In the genomic region with DNA sequence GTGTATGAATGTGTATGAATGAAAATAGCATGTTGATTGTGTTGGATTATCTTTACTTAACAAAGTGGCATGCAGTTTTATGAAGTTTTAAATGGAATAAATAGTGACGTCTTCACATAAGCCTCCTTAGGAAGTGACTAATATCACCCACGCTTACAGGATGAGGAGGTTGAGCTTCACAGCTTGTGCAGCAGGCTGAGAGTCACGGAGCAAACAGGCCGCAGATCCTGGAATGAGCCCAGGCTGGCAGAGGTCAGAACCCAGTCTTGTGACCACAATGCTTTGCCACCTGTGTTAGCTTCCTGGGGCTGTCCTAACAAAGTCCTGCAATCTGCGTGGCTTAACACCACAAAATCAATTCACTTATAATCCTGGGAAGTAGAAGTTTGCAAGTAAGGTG, we compare ENCODE assay signal across 13 cellular contexts. TPM values are rescaled to one million over a fixed set of nuclear protein-coding genes. Genes with fewer than 3 reads are reported as not detected.
DNase-seq lines count a peak whose midpoint lies in the region; ATAC-seq and TF ChIP-seq lines count a peak whose summit lies in the region.
"Had no signal": no experiment of that assay in that cellular context is flagged by ENCODE, and none has a peak within 500 bp of the region (broad histone marks: within the 10 kb centered on the region; RNA-seq: fewer than 3 reads in every experiment).

No MANE protein-coding gene starts in this region.

- peak; percentile 88 for DNase-seq in CD1c-positive myeloid dendritic cell (ENCODE audit: extremely low spot score)
- peak; percentile 15 for DNase-seq in Jurkat, Clone E6-1 (ENCODE audit: low read depth, low spot score)
- no peak for DNase-seq in activated T-cell treated with anti-CD3 and anti-CD28 coated beads, Interleukin-2, amount 50 U/mL, for 4 hours
- peak; percentile 56 for DNase-seq in putamen (ENCODE audit: low spot score)
- DNase-seq in iPS-NIHi7 (ENCODE audit: extremely low spot score), result no peak
- DNase-seq in stimulated activated naive CD4-positive, alpha-beta T cell treated with Interleukin-2 at 50 U/mL for 16 hours (lab: John Stamatoyannopoulos, UW), result no peak
- DNase-seq in left lobe of liver (ENCODE audit: low spot score), result no peak
- no peak for DNase-seq in Calu3
- DNase-seq: effector CD8-positive, alpha-beta T cell; kidney; right cardiac atrium had no signal

- no peaks in the 10 kb centered on the region for H3K9me3 Mint-ChIP-seq in activated T-cell treated with anti-CD3 and anti-CD28 coated beads, Interleukin-2, amount 50 U/mL, for 4 hours
- H3K9me3 Mint-ChIP-seq in Calu3 (ENCODE audit: low read depth, unreplicated experiment), result peaks cover 3% of the 10 kb centered on the region

- TF ChIP-seq CTCF in Calu3 (IDR thresholded peaks at IDR 0.05; ENCODE audit: unreplicated experiment), result no peak

- H3K4me1 Mint-ChIP-seq in activated T-cell treated with anti-CD3 and anti-CD28 coated beads, Interleukin-2, amount 50 U/mL, for 4 hours (ENCODE audit: low read depth), result peaks cover 37% of the 10 kb centered on the region
- no peaks in the 10 kb centered on the region for H3K4me1 Mint-ChIP-seq in Calu3 (ENCODE audit: low read depth, unreplicated experiment)
- H3K4me1 Mint-ChIP-seq: WTC11 had no signal

- H3K27me3 Mint-ChIP-seq in activated T-cell treated with anti-CD3 and anti-CD28 coated beads, Interleukin-2, amount 50 U/mL, for 4 hours (ENCODE audit: low read depth), result peaks cover 36% of the 10 kb centered on the region
- H3K27me3 Mint-ChIP-seq in Calu3 (ENCODE audit: unreplicated experiment), result peaks cover 87% of the 10 kb centered on the region

- H3K4me3 ChIP-seq in Jurkat, Clone E6-1 (ENCODE audit: low read length), result no peak overlapping the region

- CTCF ChIA-PET in Calu3 (lab: Charles Lee), result no interaction called here

- intact Hi-C loops in Calu3 (cut with micrococcal nuclease; ENCODE audit: unreplicated experiment), result no loop called here

- no peak overlapping the region for H3K4me3 Mint-ChIP-seq in activated T-cell treated with anti-CD3 and anti-CD28 coated beads, Interleukin-2, amount 50 U/mL, for 4 hours
- no peak overlapping the region for H3K4me3 Mint-ChIP-seq in Calu3 (ENCODE audit: low read depth, unreplicated experiment)
- H3K4me3 Mint-ChIP-seq: WTC11 had no signal

- BruUV-seq in Calu3 (replicated peaks; lab: Mats Ljungman, UMichigan), result no TSS peak

- no peaks in the 10 kb centered on the region for H3K36me3 Mint-ChIP-seq in activated T-cell treated with anti-CD3 and anti-CD28 coated beads, Interleukin-2, amount 50 U/mL, for 4 hours (ENCODE audit: insufficient read depth)
- no peaks in the 10 kb centered on the region for H3K36me3 Mint-ChIP-seq in Calu3 (ENCODE audit: insufficient read depth, unreplicated experiment)

- ATAC-seq in activated T-cell treated with anti-CD3 and anti-CD28 coated beads, Interleukin-2, amount 50 U/mL, for 4 hours, result peak; percentile 79 to 80
- no peak for ATAC-seq in left lobe of liver
- ATAC-seq: right cardiac atrium, WTC11 had no signal

- no peak overlapping the region for H3K27ac Mint-ChIP-seq in Calu3 (ENCODE audit: unreplicated experiment)
- H3K27ac Mint-ChIP-seq: WTC11 had no signal

RNA-seq across cellular contexts. Expression of a gene that starts 20.8 kb away (rescaled TPM):
- polyA plus RNA-seq in Jurkat, Clone E6-1 (2012; ENCODE audit: insufficient read depth, insufficient read length), result not detected
- under 1 TPM; 0.35 to 0.76 (median 0.58) TPM for total RNA-seq in activated T-cell treated with anti-CD3 and anti-CD28 coated beads, Interleukin-2, amount 50 U/mL, for 4 hours
- total RNA-seq in left lobe of liver (not detected), Calu3 (2022) (not detected in 2 replicates)
- total RNA-seq: kidney, right cardiac atrium, temporal lobe, WTC11 had no signal
- polyA plus RNA-seq: right cardiac atrium had no signal

RNA-seq across cellular contexts. Expression of a gene that starts 50.2 kb away (rescaled TPM):
- polyA plus RNA-seq in Jurkat, Clone E6-1 (2012; ENCODE audit: insufficient read depth, insufficient read length), result not detected
- not detected for total RNA-seq in activated T-cell treated with anti-CD3 and anti-CD28 coated beads, Interleukin-2, amount 50 U/mL, for 4 hours
- total RNA-seq in left lobe of liver (1.6 TPM), Calu3 (2022) (not detected in 2 replicates)
- total RNA-seq: temporal lobe, WTC11 had no signal

RNA-seq across cellular contexts. Expression of a gene that starts 50.3 kb away (rescaled TPM):
- polyA plus RNA-seq in Jurkat, Clone E6-1 (2012; ENCODE audit: insufficient read depth, insufficient read length), result not detected
- under 1 TPM in 1 of 3 donors, not detected in 2; 0.30 TPM for total RNA-seq in activated T-cell treated with anti-CD3 and anti-CD28 coated beads, Interleukin-2, amount 50 U/mL, for 4 hours
- total RNA-seq in left lobe of liver (2.4 TPM), Calu3 (2022) (12.9 and 19.7 TPM in 2 replicates)

RNA-seq across cellular contexts. Expression of a gene that starts 59.8 kb away (rescaled TPM):
- polyA plus RNA-seq in Jurkat, Clone E6-1 (2012; ENCODE audit: insufficient read depth, insufficient read length), result 2.4 TPM
- 1 to 10 TPM; 4.8 to 5.4 (median 5.2) TPM for total RNA-seq in activated T-cell treated with anti-CD3 and anti-CD28 coated beads, Interleukin-2, amount 50 U/mL, for 4 hours
- total RNA-seq in left lobe of liver (2.2 TPM), Calu3 (2022) (14.7 and 16.4 TPM in 2 replicates)

Comparison
In these comparisons a context has a peak if more than half of its experiments do, and no peak if none do; other contexts are left out.
1. DNase-seq: peak in CD1c-positive myeloid dendritic cell (single experiment), Jurkat, Clone E6-1 (single experiment) and putamen (single experiment); none in activated T-cell treated with anti-CD3 and anti-CD28 coated beads, Interleukin-2, amount 50 U/mL, for 4 hours (single experiment), iPS-NIHi7 (single experiment), stimulated activated naive CD4-positive, alpha-beta T cell treated with Interleukin-2 at 50 U/mL for 16 hours (single experiment), left lobe of liver (single experiment) and Calu3 (single experiment).